1 cellular context compared by ENCODE assay signal in the genomic region with DNA sequence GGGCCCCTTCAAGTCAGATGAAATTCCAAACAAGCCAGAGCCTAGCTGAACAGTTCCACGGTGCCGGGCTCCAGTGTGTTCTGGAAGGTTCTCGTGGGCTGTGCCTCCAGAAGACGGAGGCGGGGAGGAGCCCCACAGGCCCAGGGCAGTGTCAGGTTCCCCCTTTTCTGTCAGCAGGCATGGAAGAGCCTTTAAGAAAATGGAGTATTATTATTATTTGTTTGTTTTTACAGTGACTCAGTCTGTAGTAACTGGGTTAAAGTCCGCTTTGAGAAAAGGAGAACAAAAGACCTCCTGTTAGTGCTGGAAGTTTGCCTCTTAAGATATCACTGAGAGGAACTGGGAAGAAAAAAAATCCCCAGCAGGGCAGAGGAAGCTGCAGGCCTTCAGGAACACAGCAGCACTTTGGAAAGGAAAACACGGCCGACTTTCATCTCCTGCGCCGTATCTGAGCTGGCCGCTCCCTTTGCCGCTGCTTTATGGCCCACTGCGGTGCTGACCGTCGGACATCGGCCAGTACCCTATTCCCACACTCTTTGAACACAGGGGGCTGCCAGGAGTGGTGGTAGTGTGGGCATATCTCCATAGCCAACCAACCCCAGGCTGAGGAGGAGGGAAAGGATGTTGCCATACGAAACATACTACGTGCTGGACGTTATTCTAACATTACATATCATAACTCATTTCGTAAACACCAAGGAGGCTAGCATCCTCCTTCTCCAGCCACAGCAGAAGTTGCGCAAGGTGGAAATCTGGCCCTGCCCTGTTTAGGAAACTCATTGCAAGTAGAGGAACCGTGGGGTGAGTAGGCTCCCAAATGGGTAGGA.
A peak's percentile ranks its signal among the peaks of the same experiment; 100 is the strongest.
TF ChIP-seq lines count a peak whose summit lies in the region.

No MANE protein-coding gene starts in this region.

TF ChIP-seq in HepG2, 621 proteins besides CTCF, POLR2A, EP300 and RAD21 (continued from another document and continues in another):
- TF ChIP-seq, protein P1, sequence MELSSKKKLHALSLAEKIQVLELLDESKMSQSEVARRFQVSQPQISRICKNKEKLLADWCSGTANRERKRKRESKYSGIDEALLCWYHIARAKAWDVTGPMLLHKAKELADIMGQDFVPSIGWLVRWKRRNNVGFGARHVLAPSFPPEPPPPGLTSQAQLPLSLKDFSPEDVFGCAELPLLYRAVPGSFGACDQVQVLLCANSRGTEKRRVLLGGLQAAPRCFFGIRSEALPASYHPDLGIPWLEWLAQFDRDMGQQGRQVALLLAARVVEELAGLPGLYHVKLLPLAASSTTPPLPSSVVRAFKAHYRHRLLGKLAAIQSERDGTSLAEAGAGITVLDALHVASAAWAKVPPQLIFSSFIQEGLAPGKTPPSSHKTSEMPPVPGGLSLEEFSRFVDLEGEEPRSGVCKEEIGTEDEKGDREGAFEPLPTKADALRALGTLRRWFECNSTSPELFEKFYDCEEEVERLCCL (CRISPR knock-in tag; IDR thresholded peaks at IDR 0.05; ENCODE audit: borderline replicate concordance): no peak
- TF ChIP-seq, protein P2, sequence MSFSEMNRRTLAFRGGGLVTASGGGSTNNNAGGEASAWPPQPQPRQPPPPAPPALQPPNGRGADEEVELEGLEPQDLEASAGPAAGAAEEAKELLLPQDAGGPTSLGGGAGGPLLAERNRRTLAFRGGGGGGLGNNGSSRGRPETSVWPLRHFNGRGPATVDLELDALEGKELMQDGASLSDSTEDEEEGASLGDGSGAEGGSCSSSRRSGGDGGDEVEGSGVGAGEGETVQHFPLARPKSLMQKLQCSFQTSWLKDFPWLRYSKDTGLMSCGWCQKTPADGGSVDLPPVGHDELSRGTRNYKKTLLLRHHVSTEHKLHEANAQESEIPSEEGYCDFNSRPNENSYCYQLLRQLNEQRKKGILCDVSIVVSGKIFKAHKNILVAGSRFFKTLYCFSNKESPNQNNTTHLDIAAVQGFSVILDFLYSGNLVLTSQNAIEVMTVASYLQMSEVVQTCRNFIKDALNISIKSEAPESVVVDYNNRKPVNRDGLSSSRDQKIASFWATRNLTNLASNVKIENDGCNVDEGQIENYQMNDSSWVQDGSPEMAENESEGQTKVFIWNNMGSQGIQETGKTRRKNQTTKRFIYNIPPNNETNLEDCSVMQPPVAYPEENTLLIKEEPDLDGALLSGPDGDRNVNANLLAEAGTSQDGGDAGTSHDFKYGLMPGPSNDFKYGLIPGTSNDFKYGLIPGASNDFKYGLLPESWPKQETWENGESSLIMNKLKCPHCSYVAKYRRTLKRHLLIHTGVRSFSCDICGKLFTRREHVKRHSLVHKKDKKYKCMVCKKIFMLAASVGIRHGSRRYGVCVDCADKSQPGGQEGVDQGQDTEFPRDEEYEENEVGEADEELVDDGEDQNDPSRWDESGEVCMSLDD (CRISPR knock-in tag; IDR thresholded peaks at IDR 0.05; ENCODE audit: borderline replicate concordance): no peak
- TF ChIP-seq, protein P3, sequence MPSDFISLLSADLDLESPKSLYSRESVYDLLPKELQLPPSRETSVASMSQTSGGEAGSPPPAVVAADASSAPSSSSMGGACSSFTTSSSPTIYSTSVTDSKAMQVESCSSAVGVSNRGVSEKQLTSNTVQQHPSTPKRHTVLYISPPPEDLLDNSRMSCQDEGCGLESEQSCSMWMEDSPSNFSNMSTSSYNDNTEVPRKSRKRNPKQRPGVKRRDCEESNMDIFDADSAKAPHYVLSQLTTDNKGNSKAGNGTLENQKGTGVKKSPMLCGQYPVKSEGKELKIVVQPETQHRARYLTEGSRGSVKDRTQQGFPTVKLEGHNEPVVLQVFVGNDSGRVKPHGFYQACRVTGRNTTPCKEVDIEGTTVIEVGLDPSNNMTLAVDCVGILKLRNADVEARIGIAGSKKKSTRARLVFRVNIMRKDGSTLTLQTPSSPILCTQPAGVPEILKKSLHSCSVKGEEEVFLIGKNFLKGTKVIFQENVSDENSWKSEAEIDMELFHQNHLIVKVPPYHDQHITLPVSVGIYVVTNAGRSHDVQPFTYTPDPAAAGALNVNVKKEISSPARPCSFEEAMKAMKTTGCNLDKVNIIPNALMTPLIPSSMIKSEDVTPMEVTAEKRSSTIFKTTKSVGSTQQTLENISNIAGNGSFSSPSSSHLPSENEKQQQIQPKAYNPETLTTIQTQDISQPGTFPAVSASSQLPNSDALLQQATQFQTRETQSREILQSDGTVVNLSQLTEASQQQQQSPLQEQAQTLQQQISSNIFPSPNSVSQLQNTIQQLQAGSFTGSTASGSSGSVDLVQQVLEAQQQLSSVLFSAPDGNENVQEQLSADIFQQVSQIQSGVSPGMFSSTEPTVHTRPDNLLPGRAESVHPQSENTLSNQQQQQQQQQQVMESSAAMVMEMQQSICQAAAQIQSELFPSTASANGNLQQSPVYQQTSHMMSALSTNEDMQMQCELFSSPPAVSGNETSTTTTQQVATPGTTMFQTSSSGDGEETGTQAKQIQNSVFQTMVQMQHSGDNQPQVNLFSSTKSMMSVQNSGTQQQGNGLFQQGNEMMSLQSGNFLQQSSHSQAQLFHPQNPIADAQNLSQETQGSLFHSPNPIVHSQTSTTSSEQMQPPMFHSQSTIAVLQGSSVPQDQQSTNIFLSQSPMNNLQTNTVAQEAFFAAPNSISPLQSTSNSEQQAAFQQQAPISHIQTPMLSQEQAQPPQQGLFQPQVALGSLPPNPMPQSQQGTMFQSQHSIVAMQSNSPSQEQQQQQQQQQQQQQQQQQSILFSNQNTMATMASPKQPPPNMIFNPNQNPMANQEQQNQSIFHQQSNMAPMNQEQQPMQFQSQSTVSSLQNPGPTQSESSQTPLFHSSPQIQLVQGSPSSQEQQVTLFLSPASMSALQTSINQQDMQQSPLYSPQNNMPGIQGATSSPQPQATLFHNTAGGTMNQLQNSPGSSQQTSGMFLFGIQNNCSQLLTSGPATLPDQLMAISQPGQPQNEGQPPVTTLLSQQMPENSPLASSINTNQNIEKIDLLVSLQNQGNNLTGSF (CRISPR knock-in tag; IDR thresholded peaks at IDR 0.05): no peak
- TF ChIP-seq HDAC2 (CRISPR knock-in tag; IDR thresholded peaks at IDR 0.05) (no peak), ZNF282 (IDR thresholded peaks at IDR 0.05; ENCODE audit: partially characterized antibody) (no peak), CHD2 (IDR thresholded peaks at IDR 0.05; ENCODE audit: low read depth, low read length) (no peak), RARA (CRISPR knock-in tag; IDR thresholded peaks at IDR 0.05) (peak; percentile 35; the same call in 1 of the 2 replicates), CREM (IDR thresholded peaks at IDR 0.05) (peak; percentile 56; the same call in 1 of the 2 replicates), CREM (CRISPR knock-in tag; IDR thresholded peaks at IDR 0.05) (no peak), SMYD3 (CRISPR knock-in tag; IDR thresholded peaks at IDR 0.05) (no peak), ZFP62 (CRISPR knock-in tag; IDR thresholded peaks at IDR 0.05) (no peak), BRD4 (CRISPR knock-in tag; IDR thresholded peaks at IDR 0.05) (0 out of 2 replicates have a peak, but pooled peaks have one; percentile 62), PAWR (CRISPR knock-in tag; IDR thresholded peaks at IDR 0.05; ENCODE audit: borderline replicate concordance) (no peak), ZNF713 (CRISPR knock-in tag; IDR thresholded peaks at IDR 0.05) (no peak), ZNF557 (CRISPR knock-in tag; IDR thresholded peaks at IDR 0.05) (peak; percentile 67; the same call in 1 of the 2 replicates), SOX13 (IDR thresholded peaks at IDR 0.05) (no peak), SOX13 (CRISPR knock-in tag; conservative IDR thresholded peaks at IDR 0.05 in 1 of 2, IDR thresholded peaks at IDR 0.05 in 1 of 2) (peak in 1 of 2 experiments; percentile 74; a peak in 1 of 4 replicates), ZMYM4 (CRISPR knock-in tag; IDR thresholded peaks at IDR 0.05) (no peak), GABPB1 (CRISPR knock-in tag; IDR thresholded peaks at IDR 0.05) (peak; percentile 37; the same call in 1 of the 2 replicates), ZNF205 (CRISPR knock-in tag; IDR thresholded peaks at IDR 0.05) (no peak), TCF7L2 (IDR thresholded peaks at IDR 0.05; ENCODE audit: low read depth, low read length) (no peak), ZNF556 (CRISPR knock-in tag; IDR thresholded peaks at IDR 0.05; ENCODE audit: borderline replicate concordance) (peak; percentile 74; the same call in 1 of the 2 replicates), ZNF761 (CRISPR knock-in tag; conservative IDR thresholded peaks at IDR 0.05) (peak; percentile 74; the same call in 1 of the 2 replicates), STAG1 (CRISPR knock-in tag; IDR thresholded peaks at IDR 0.05) (peak; percentile 38; the same call in 1 of the 2 replicates), NFE2L1 (CRISPR knock-in tag; IDR thresholded peaks at IDR 0.05; ENCODE audit: borderline replicate concordance) (no peak), NAIF1 (CRISPR knock-in tag; IDR thresholded peaks at IDR 0.05; ENCODE audit: borderline replicate concordance) (no peak), MED1 (CRISPR knock-in tag; IDR thresholded peaks at IDR 0.05) (no peak; the same call in 1 of the 2 replicates)
- TF ChIP-seq, protein P4, sequence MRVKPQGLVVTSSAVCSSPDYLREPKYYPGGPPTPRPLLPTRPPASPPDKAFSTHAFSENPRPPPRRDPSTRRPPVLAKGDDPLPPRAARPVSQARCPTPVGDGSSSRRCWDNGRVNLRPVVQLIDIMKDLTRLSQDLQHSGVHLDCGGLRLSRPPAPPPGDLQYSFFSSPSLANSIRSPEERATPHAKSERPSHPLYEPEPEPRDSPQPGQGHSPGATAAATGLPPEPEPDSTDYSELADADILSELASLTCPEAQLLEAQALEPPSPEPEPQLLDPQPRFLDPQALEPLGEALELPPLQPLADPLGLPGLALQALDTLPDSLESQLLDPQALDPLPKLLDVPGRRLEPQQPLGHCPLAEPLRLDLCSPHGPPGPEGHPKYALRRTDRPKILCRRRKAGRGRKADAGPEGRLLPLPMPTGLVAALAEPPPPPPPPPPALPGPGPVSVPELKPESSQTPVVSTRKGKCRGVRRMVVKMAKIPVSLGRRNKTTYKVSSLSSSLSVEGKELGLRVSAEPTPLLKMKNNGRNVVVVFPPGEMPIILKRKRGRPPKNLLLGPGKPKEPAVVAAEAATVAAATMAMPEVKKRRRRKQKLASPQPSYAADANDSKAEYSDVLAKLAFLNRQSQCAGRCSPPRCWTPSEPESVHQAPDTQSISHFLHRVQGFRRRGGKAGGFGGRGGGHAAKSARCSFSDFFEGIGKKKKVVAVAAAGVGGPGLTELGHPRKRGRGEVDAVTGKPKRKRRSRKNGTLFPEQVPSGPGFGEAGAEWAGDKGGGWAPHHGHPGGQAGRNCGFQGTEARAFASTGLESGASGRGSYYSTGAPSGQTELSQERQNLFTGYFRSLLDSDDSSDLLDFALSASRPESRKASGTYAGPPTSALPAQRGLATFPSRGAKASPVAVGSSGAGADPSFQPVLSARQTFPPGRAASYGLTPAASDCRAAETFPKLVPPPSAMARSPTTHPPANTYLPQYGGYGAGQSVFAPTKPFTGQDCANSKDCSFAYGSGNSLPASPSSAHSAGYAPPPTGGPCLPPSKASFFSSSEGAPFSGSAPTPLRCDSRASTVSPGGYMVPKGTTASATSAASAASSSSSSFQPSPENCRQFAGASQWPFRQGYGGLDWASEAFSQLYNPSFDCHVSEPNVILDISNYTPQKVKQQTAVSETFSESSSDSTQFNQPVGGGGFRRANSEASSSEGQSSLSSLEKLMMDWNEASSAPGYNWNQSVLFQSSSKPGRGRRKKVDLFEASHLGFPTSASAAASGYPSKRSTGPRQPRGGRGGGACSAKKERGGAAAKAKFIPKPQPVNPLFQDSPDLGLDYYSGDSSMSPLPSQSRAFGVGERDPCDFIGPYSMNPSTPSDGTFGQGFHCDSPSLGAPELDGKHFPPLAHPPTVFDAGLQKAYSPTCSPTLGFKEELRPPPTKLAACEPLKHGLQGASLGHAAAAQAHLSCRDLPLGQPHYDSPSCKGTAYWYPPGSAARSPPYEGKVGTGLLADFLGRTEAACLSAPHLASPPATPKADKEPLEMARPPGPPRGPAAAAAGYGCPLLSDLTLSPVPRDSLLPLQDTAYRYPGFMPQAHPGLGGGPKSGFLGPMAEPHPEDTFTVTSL (CRISPR knock-in tag; IDR thresholded peaks at IDR 0.05; ENCODE audit: borderline replicate concordance): peak; percentile 62; the same call in 1 of the 2 replicates
- TF ChIP-seq, protein P5, sequence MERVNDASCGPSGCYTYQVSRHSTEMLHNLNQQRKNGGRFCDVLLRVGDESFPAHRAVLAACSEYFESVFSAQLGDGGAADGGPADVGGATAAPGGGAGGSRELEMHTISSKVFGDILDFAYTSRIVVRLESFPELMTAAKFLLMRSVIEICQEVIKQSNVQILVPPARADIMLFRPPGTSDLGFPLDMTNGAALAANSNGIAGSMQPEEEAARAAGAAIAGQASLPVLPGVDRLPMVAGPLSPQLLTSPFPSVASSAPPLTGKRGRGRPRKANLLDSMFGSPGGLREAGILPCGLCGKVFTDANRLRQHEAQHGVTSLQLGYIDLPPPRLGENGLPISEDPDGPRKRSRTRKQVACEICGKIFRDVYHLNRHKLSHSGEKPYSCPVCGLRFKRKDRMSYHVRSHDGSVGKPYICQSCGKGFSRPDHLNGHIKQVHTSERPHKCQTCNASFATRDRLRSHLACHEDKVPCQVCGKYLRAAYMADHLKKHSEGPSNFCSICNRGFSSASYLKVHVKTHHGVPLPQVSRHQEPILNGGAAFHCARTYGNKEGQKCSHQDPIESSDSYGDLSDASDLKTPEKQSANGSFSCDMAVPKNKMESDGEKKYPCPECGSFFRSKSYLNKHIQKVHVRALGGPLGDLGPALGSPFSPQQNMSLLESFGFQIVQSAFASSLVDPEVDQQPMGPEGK (CRISPR knock-in tag; IDR thresholded peaks at IDR 0.05): peak; percentile 19
- TF ChIP-seq, protein P6, sequence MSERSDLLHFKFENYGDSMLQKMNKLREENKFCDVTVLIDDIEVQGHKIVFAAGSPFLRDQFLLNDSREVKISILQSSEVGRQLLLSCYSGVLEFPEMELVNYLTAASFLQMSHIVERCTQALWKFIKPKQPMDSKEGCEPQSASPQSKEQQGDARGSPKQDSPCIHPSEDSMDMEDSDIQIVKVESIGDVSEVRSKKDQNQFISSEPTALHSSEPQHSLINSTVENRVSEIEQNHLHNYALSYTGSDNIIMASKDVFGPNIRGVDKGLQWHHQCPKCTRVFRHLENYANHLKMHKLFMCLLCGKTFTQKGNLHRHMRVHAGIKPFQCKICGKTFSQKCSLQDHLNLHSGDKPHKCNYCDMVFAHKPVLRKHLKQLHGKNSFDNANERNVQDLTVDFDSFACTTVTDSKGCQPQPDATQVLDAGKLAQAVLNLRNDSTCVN (CRISPR knock-in tag; IDR thresholded peaks at IDR 0.05; ENCODE audit: borderline replicate concordance): peak; percentile 59; the same call in 1 of the 2 replicates
- TF ChIP-seq, protein P7, sequence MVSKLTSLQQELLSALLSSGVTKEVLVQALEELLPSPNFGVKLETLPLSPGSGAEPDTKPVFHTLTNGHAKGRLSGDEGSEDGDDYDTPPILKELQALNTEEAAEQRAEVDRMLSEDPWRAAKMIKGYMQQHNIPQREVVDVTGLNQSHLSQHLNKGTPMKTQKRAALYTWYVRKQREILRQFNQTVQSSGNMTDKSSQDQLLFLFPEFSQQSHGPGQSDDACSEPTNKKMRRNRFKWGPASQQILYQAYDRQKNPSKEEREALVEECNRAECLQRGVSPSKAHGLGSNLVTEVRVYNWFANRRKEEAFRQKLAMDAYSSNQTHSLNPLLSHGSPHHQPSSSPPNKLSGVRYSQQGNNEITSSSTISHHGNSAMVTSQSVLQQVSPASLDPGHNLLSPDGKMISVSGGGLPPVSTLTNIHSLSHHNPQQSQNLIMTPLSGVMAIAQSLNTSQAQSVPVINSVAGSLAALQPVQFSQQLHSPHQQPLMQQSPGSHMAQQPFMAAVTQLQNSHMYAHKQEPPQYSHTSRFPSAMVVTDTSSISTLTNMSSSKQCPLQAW (CRISPR knock-in tag; IDR thresholded peaks at IDR 0.05): no peak; the same call in 1 of the 2 replicates
- TF ChIP-seq, protein P8, sequence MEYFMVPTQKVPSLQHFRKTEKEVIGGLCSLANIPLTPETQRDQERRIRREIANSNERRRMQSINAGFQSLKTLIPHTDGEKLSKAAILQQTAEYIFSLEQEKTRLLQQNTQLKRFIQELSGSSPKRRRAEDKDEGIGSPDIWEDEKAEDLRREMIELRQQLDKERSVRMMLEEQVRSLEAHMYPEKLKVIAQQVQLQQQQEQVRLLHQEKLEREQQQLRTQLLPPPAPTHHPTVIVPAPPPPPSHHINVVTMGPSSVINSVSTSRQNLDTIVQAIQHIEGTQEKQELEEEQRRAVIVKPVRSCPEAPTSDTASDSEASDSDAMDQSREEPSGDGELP (IDR thresholded peaks at IDR 0.05; ENCODE audit: borderline replicate concordance, low read depth): no peak
